Comparison of ENCODE assay signal across 8 cellular contexts in genomic region chr19:41958367-41959055, GRCh38. TPM values are rescaled to one million over a fixed set of nuclear protein-coding genes. Genes with fewer than 3 reads are reported as not detected.
A peak's percentile ranks its signal among the peaks of the same experiment; 100 is the strongest.
DNase-seq lines count a peak whose midpoint lies in the region; ATAC-seq and TF ChIP-seq lines count a peak whose summit lies in the region.

No MANE protein-coding gene starts in this region.

- H3K36me3 ChIP-seq in parathyroid adenoma (ENCODE audit: control insufficient read depth, insufficient read depth, low read length) (no peaks in the 10 kb centered on the region), tibial artery (peaks cover 0 to 32% (median 14%) of the 10 kb centered on the region in 3 donors)

- TF ChIP-seq CTCF in CD14-positive monocyte (IDR thresholded peaks at IDR 0.05) (no peak), parathyroid adenoma (IDR thresholded peaks at IDR 0.05) (no peak), tibial artery (IDR thresholded peaks at IDR 0.05) (no peak)

- peaks cover 0 to 6% (median 1%) of the 10 kb centered on the region in 3 donors for H3K27me3 Mint-ChIP-seq in CD14-positive monocyte (ENCODE audit: low read depth in 3 of 3)
- no peaks in the 10 kb centered on the region for H3K27me3 Mint-ChIP-seq in activated naive CD8-positive, alpha-beta T cell

- H3K4me1 ChIP-seq in parathyroid adenoma (peaks cover 9% of the 10 kb centered on the region), tibial artery (peaks cover 0 to 19% (median 13%) of the 10 kb centered on the region in 4 donors)

- peaks cover 23% of the 10 kb centered on the region for H3K4me1 Mint-ChIP-seq in CD14-positive monocyte
- peaks cover 16% of the 10 kb centered on the region for H3K4me1 Mint-ChIP-seq in activated naive CD8-positive, alpha-beta T cell (ENCODE audit: low read depth)

- H3K36me3 Mint-ChIP-seq in CD14-positive monocyte: peaks cover 17 to 24% of the 10 kb centered on the region in 2 donors
- no peaks in the 10 kb centered on the region for H3K36me3 Mint-ChIP-seq in activated naive CD8-positive, alpha-beta T cell

- H3K27ac Mint-ChIP-seq in CD14-positive monocyte: peak overlapping the region; percentile 71 to 93 (median 87)
- peak overlapping the region; percentile 71 for H3K27ac Mint-ChIP-seq in activated naive CD8-positive, alpha-beta T cell

- peak overlapping the region; percentile 82 to 93 for H3K4me3 Mint-ChIP-seq in CD14-positive monocyte
- H3K4me3 Mint-ChIP-seq in activated naive CD8-positive, alpha-beta T cell: peak overlapping the region; percentile 98

- H3K79me2 ChIP-seq in parathyroid adenoma: no peaks in the 10 kb centered on the region

- peak overlapping the region; percentile 38 for H3K9ac ChIP-seq in parathyroid adenoma

- peak; percentile 62 for DNase-seq in CD14-positive monocyte (ENCODE audit: low spot score)
- DNase-seq in M059J (ENCODE audit: low read depth): peak; percentile 75
- DNase-seq in head of caudate nucleus: peak; percentile 31 to 84 (median 66)
- DNase-seq in tibial artery: peak; percentile 83 to 92

- H3K27me3 ChIP-seq in parathyroid adenoma (ENCODE audit: control insufficient read depth, insufficient read depth, low read length) (no peaks in the 10 kb centered on the region), tibial artery (peaks cover 0 to 4% of the 10 kb centered on the region in 2 donors)

- peak overlapping the region; percentile 97 for H3K4me2 ChIP-seq in parathyroid adenoma (ENCODE audit: low read length)

- no peaks in the 10 kb centered on the region for H3K9me3 ChIP-seq in parathyroid adenoma (ENCODE audit: control insufficient read depth, low read length)
- no peaks in the 10 kb centered on the region for H3K9me3 ChIP-seq in tibial artery

- H3K9me3 Mint-ChIP-seq in CD14-positive monocyte: peaks cover 0 to 2% (median 0%) of the 10 kb centered on the region in 7 donors
- H3K9me3 Mint-ChIP-seq in activated naive CD8-positive, alpha-beta T cell (ENCODE audit: low read depth): no peaks in the 10 kb centered on the region

- peak overlapping the region; percentile 87 for H3K27ac ChIP-seq in parathyroid adenoma
- peak overlapping the region; percentile 85 to 96 for H3K27ac ChIP-seq in tibial artery

- H2AFZ ChIP-seq in parathyroid adenoma: peak overlapping the region; percentile 91

- intact Hi-C loops in CD14-positive monocyte (cut with micrococcal nuclease): loop anchor here (5.0 kb wide), 2 partner anchors 76 to 96 kb away; partner anchors contain the start of genes RPS19 (in 2 of the 2) and ARHGEF1 (in 1 of the 2)
- intact Hi-C loops in head of caudate nucleus (cut with DNase I): loop anchor here (5.0 kb wide), 1 partner anchor 96 kb away; the partner anchor contains the start of gene RPS19
- intact Hi-C loops in tibial artery (cut with DNase I; ENCODE audit: low total_unique reads): loop anchor here (5.0 kb wide), 1 partner anchor 76 kb away; the partner anchor contains the start of gene ARHGEF1

- ATAC-seq in GM21360 (IDR thresholded peaks at IDR 0.05; ENCODE audit: unreplicated experiment) (peak; percentile 42), SK-N-SH treated with all-trans-retinoic acid at 6 μM for 48 hours (peak; percentile 85)

- H3K4me3 ChIP-seq in parathyroid adenoma (ENCODE audit: low read depth, low read length) (peak overlapping the region; percentile 88), tibial artery (peak overlapping the region; percentile 68 to 91)

TF ChIP-seq in SK-N-SH treated with all-trans-retinoic acid at 6 μM for 48 hours, 23 proteins besides CTCF, POLR2A, EP300 and RAD21:
- TF ChIP-seq CSRNP3 (CRISPR knock-in tag; IDR thresholded peaks at IDR 0.05) (peak; percentile 33; the same call in 1 of the 2 replicates), GLIS3 (CRISPR knock-in tag; IDR thresholded peaks at IDR 0.05) (no peak)
TF ChIP-seq in SK-N-SH treated with all-trans-retinoic acid at 6 μM for 48 hours: peak in this region for 1.

RNA-seq across cellular contexts. Expression of gene RABAC1, which starts 0.6 kb away (rescaled TPM):
- polyA plus RNA-seq in CD14-positive monocyte: 100 to 1,000 TPM; 202 to 234 TPM
- 237 and 244 TPM in 2 replicates for total RNA-seq in M059J (2014; rRNA removed; shearing (Covaris generic))

RNA-seq across cellular contexts. Expression of gene ERFL, which starts 30.3 kb away (rescaled TPM):
- polyA plus RNA-seq in CD14-positive monocyte: not detected
- not detected in 2 replicates for total RNA-seq in M059J (2014; rRNA removed; shearing (Covaris generic))

RNA-seq across cellular contexts. Expression of gene ATP1A3, which starts 35.5 kb away (rescaled TPM):
- under 1 TPM in 1 of 2 donors, not detected in 1; 0.10 TPM for polyA plus RNA-seq in CD14-positive monocyte
- total RNA-seq in M059J (2014; rRNA removed; shearing (Covaris generic)): 0.05 TPM in 1 of 2 replicates, not detected in the other

Comparison
In these comparisons a context has a peak if more than half of its experiments do, and no peak if none do; other contexts are left out.
1. Peak in every context shown above with its lines: DNase-seq, ATAC-seq, H3K4me3 ChIP-seq and H3K27ac ChIP-seq.